1 cellular context compared by ENCODE assay signal in genomic region chr17:78411241-78411855, GRCh38.
TF ChIP-seq lines count a peak whose summit lies in the region.

No MANE protein-coding gene starts in this region.

TF ChIP-seq in K562, 482 proteins besides CTCF, POLR2A, EP300 and RAD21 (continued from another document):
- no peak for TF ChIP-seq GTF3C2 (IDR thresholded peaks at IDR 0.05; ENCODE audit: borderline replicate concordance, extremely low read depth, insufficient read length)
